ENCODE assay signal across 30 cellular contexts in the genomic region with DNA sequence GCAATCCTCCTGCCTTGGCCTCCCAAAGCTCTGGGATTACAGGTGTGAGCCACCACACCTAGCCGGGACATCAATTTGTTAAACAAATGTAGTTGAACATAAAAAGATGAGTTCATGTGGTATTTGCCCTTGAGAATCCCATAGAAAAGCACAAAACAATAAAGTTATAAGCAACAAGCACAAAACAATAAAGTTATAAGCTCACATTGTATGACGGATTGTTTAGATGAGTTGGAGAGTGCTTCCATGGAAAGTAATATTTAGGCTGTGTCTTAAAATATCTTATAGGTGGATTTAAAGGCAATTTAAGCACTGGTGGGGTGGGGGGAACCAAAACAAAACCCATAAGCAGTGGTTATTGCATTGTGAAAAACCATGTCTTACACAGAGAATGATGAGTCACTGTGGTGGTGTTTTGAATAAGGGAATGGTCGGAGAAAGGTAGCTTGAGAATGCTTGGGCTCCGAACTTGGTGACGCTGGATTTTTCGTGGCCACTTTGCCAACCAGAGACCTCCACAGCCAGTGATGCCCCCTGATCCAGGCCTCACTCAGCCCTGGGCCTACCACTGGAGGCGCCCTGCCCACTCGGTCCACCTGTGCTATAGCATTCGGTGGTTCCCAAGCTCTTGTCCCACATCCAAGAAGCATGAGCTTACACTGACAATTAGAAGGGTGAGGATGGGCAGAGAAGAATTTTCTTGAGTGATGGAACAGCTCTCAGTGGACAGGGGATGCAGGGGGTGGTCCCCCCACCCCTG.
DNase-seq lines count a peak whose midpoint lies in the region; ATAC-seq, FAIRE-seq and TF ChIP-seq lines count a peak whose summit lies in the region.
"Had no signal": no experiment of that assay in that cellular context is flagged by ENCODE, and none has a peak within 500 bp of the region (broad histone marks: within the 10 kb centered on the region; RNA-seq: fewer than 3 reads in every experiment).

No MANE protein-coding gene starts in this region.

- no peaks in the 10 kb centered on the region for H3K27me3 Mint-ChIP-seq in astrocyte (ENCODE audit: low read depth, unreplicated experiment)
- H3K27me3 Mint-ChIP-seq in CD14-positive monocyte (ENCODE audit: low read depth in 3 of 3), result no peaks in the 10 kb centered on the region
- H3K27me3 Mint-ChIP-seq: stimulated activated naive CD8-positive, alpha-beta T cell treated with anti-CD3 and anti-CD28 coated beads, Interleukin-15, Interleukin-2, amounts not matched to agents 100 ng/mL and 50 ng/mL, for 24 hours; T-helper 17 cell had no signal

- POLR2A ChIA-PET in A673 (lab: Charles Lee; ENCODE audit: low non-redundant PET) (no interaction called here), IMR-90 (lab: Charles Lee; ENCODE audit: unreplicated experiment) (no interaction called here)

- no peak overlapping the region for H2BK5ac ChIP-seq in IMR-90 (ENCODE audit: low read depth, low read length, poor library complexity, severe bottlenecking)

- no peak overlapping the region for H3K4me3 ChIP-seq in A673 (ENCODE audit: low read depth, low read length, poor library complexity, severe bottlenecking)
- H3K4me3 ChIP-seq in IMR-90 (ENCODE audit: insufficient read depth, low read depth, low read length), result no peak overlapping the region
- H3K4me3 ChIP-seq in astrocyte (ENCODE audit: insufficient read depth, low read depth, low read length), result no peak overlapping the region
- no peak overlapping the region for H3K4me3 ChIP-seq in dorsolateral prefrontal cortex
- no peak overlapping the region for H3K4me3 ChIP-seq in prostate gland
- H3K4me3 ChIP-seq: BLaER1 treated with 17β-estradiol and CSF1 and Interleukin-3, amounts not matched to agents 10 nM and 100 nM; cardiac muscle cell; colonic mucosa; smooth muscle cell; thoracic aorta; uterus had no signal

- 0 out of 2 replicates have a peak, but pooled peaks cover 3% of the 10 kb centered on the region for H3K9me1 ChIP-seq in IMR-90 (ENCODE audit: insufficient read depth, low read length)

- no peak for TF ChIP-seq RAD21 in IMR-90 (IDR thresholded peaks at IDR 0.05; ENCODE audit: low read length)

- no peak for ATAC-seq in IMR-90 (ENCODE audit: low read depth)
- ATAC-seq: left colon, T-helper 17 cell had no signal

- no peak for FAIRE-seq in astrocyte (lab: Jason Lieb, UNC)
- FAIRE-seq: GM12892 had no signal

- peak overlapping the region; percentile 24; the same call in 1 of the 2 replicates for H2AK5ac ChIP-seq in IMR-90 (ENCODE audit: low read depth, low read length)

- dilution Hi-C loops in IMR-90 (cut with HindIII; ENCODE audit: low sequenced_read_pairs, unreplicated experiment), result no loop called here

- H2BK20ac ChIP-seq in IMR-90 (ENCODE audit: low read depth, low read length), result no peak overlapping the region

- H3K36me3 ChIP-seq in A673 (ENCODE audit: insufficient read depth, low read length, poor library complexity, severe bottlenecking) (no peaks in the 10 kb centered on the region), IMR-90 (ENCODE audit: control insufficient read depth, insufficient read depth, low read length) (no peaks in the 10 kb centered on the region), astrocyte (ENCODE audit: insufficient read depth, low read length) (no peaks in the 10 kb centered on the region), prostate gland (no peaks in the 10 kb centered on the region)
- H3K36me3 ChIP-seq: cardiac muscle cell, colonic mucosa, thoracic aorta, uterus had no signal

- no peak overlapping the region for H2BK15ac ChIP-seq in IMR-90 (ENCODE audit: low read depth, low read length)

- TF ChIP-seq POLR2A in IMR-90 (IDR thresholded peaks at IDR 0.05; ENCODE audit: low read depth, low read length), result no peak
- no peak for TF ChIP-seq POLR2A in prostate gland (IDR thresholded peaks at IDR 0.05)

- H3K9ac ChIP-seq in IMR-90 (ENCODE audit: low read depth, low read length) (no peak overlapping the region), astrocyte (ENCODE audit: low read length) (no peak overlapping the region)
- H3K9ac ChIP-seq: BLaER1 treated with 17β-estradiol and CSF1 and Interleukin-3, amounts not matched to agents 10 nM and 100 nM had no signal

- H3K36me3 Mint-ChIP-seq in astrocyte (ENCODE audit: low read depth, unreplicated experiment) (no peaks in the 10 kb centered on the region), CD14-positive monocyte (peaks cover 8% of the 10 kb centered on the region in 2 donors)

- BruUV-seq in A673 (replicated peaks; lab: Mats Ljungman, UMichigan) (no TSS peak), IMR-90 (replicated peaks; lab: Mats Ljungman, UMichigan) (no TSS peak)

- no peak overlapping the region for H3K23ac ChIP-seq in IMR-90 (ENCODE audit: low read depth, low read length)

- H2AFZ ChIP-seq in IMR-90 (replicated peaks; ENCODE audit: low read length, poor library complexity) (no peak overlapping the region), astrocyte (ENCODE audit: low read depth, low read length) (no peak overlapping the region)

- intact Hi-C loops in A673 (cut with micrococcal nuclease; ENCODE audit: unreplicated experiment), result no loop called here
- intact Hi-C loops in IMR-90 (cut with micrococcal nuclease), result no loop called here
- intact Hi-C loops in CD14-positive monocyte (cut with micrococcal nuclease), result no loop called here
- intact Hi-C loops in dorsolateral prefrontal cortex (cut with DNase I), result no loop called here
- intact Hi-C loops in posterior cingulate gyrus (cut with DNase I), result loop anchor here (5.0 kb wide), 1 partner anchor 797 kb away; no protein-coding TSS in a partner anchor
- intact Hi-C loops in prostate gland (cut with DNase I), result no loop called here

- H3K9me3 ChIP-seq in A673 (ENCODE audit: low read depth, low read length, poor library complexity, severe bottlenecking) (no peaks in the 10 kb centered on the region), IMR-90 (ENCODE audit: control insufficient read depth, insufficient read depth, low read length) (no peaks in the 10 kb centered on the region), astrocyte (ENCODE audit: insufficient read depth, low read depth, low read length) (no peaks in the 10 kb centered on the region), prostate gland (no peaks in the 10 kb centered on the region)
- H3K9me3 ChIP-seq: BLaER1 treated with 17β-estradiol and CSF1 and Interleukin-3, amounts not matched to agents 10 nM and 100 nM; colonic mucosa; thoracic aorta; uterus had no signal

- H3K4me2 ChIP-seq in IMR-90 (ENCODE audit: low read depth, low read length) (no peak overlapping the region), astrocyte (ENCODE audit: low read length) (no peak overlapping the region)
- H3K4me2 ChIP-seq: BLaER1 treated with 17β-estradiol and CSF1 and Interleukin-3, amounts not matched to agents 10 nM and 100 nM; smooth muscle cell had no signal

- no peaks in the 10 kb centered on the region for H3K79me1 ChIP-seq in IMR-90 (ENCODE audit: low read depth in 1 of 2, low read length in 2 of 2)

- H4K91ac ChIP-seq in IMR-90 (ENCODE audit: insufficient read depth, low read depth, low read length), result no peak overlapping the region

- WGBS in IMR-90 (ENCODE audit: extremely low coverage in 2 of 2, insufficient read length in 1 of 2), 2 experiments, result 100% methylated on average over 2 of the region's 9 CpGs; no CpG with 5 or more reads in 1 of the 2 experiments
- WGBS in prostate gland, result 98% methylated on average over 9 of the region's 9 CpGs

- no peaks in the 10 kb centered on the region for H3K27me3 ChIP-seq in A673 (replicated peaks; ENCODE audit: insufficient read depth, low read depth, low read length, poor library complexity)
- no peaks in the 10 kb centered on the region for H3K27me3 ChIP-seq in IMR-90 (ENCODE audit: control insufficient read depth, insufficient read depth, low read length)
- no peaks in the 10 kb centered on the region for H3K27me3 ChIP-seq in astrocyte (ENCODE audit: insufficient read depth, low read length)
- H3K27me3 ChIP-seq in dorsolateral prefrontal cortex, result no peaks in the 10 kb centered on the region
- no peaks in the 10 kb centered on the region for H3K27me3 ChIP-seq in prostate gland (replicated peaks; ENCODE audit: insufficient read depth)
- H3K27me3 ChIP-seq: BLaER1 treated with 17β-estradiol and CSF1 and Interleukin-3, amounts not matched to agents 10 nM and 100 nM; cardiac muscle cell; colonic mucosa; uterus had no signal

- H3K27ac ChIP-seq in A673 (ENCODE audit: low read depth, low read length, poor library complexity, severe bottlenecking) (peak overlapping the region; percentile 12), IMR-90 (ENCODE audit: insufficient read depth, low read length) (no peak overlapping the region), astrocyte (ENCODE audit: low read depth, low read length) (no peak overlapping the region), dorsolateral prefrontal cortex (no peak overlapping the region), prostate gland (no peak overlapping the region)
- H3K27ac ChIP-seq: BLaER1 treated with 17β-estradiol and CSF1 and Interleukin-3, amounts not matched to agents 10 nM and 100 nM; cardiac muscle cell; colonic mucosa; thoracic aorta; uterus had no signal

- in situ Hi-C loops in IMR-90 (cut with MboI; ENCODE audit: low sequenced_read_pairs), result no loop called here

- no peak overlapping the region for H2BK120ac ChIP-seq in IMR-90 (ENCODE audit: low read depth, low read length)

- no peak overlapping the region for H3K4me3 Mint-ChIP-seq in astrocyte (ENCODE audit: unreplicated experiment)
- H3K4me3 Mint-ChIP-seq in CD14-positive monocyte, result no peak overlapping the region
- H3K4me3 Mint-ChIP-seq: immature natural killer cell; nephron; stimulated activated naive CD8-positive, alpha-beta T cell treated with anti-CD3 and anti-CD28 coated beads, Interleukin-15, Interleukin-2, amounts not matched to agents 100 ng/mL and 50 ng/mL, for 24 hours; T-helper 17 cell had no signal

- no peak overlapping the region for H3K14ac ChIP-seq in IMR-90 (replicated peaks; ENCODE audit: low read depth, low read length)

- no peaks in the 10 kb centered on the region for H3K9me3 Mint-ChIP-seq in astrocyte (ENCODE audit: unreplicated experiment)
- no peaks in the 10 kb centered on the region for H3K9me3 Mint-ChIP-seq in CD14-positive monocyte
- H3K9me3 Mint-ChIP-seq: activated naive CD4-positive, alpha-beta T cell treated with anti-CD3 and anti-CD28 coated beads, Interleukin-2, amount 50 U/mL, for 72 hours; activated T-helper 2 cell treated with anti-CD3 and anti-CD28 coated beads, Interferon-gamma antibody, Interleukin-2, Interleukin-4, amounts not matched to agents 10 μg/mL and 5 μg/mL and 100 μg/mL, durations not matched to agents 14 hours and 24 hours and 36 hours; immature natural killer cell; nephron; stimulated activated naive CD8-positive, alpha-beta T cell treated with anti-CD3 and anti-CD28 coated beads, Interleukin-15, Interleukin-2, amounts not matched to agents 100 ng/mL and 50 ng/mL, for 24 hours had no signal

- H3K4me1 ChIP-seq in A673 (ENCODE audit: insufficient read depth, low read length, poor library complexity, severe bottlenecking), result peaks cover 20% of the 10 kb centered on the region
- H3K4me1 ChIP-seq in IMR-90 (ENCODE audit: control insufficient read depth, insufficient read depth, low read length), result no peaks in the 10 kb centered on the region; the same call in 1 of the 2 replicates
- H3K4me1 ChIP-seq in astrocyte (ENCODE audit: insufficient read depth, low read length), result peaks cover 4% of the 10 kb centered on the region
- no peaks in the 10 kb centered on the region for H3K4me1 ChIP-seq in prostate gland (replicated peaks)
- H3K4me1 ChIP-seq: BLaER1 treated with 17β-estradiol and CSF1 and Interleukin-3, amounts not matched to agents 10 nM and 100 nM; colonic mucosa; uterus had no signal

- TF ChIP-seq CTCF in A673 (conservative IDR thresholded peaks at IDR 0.05; ENCODE audit: low read depth, low read length) (no peak), IMR-90 (conservative IDR thresholded peaks at IDR 0.05; ENCODE audit: low read depth, low read length) (no peak), astrocyte (IDR thresholded peaks at IDR 0.05; ENCODE audit: insufficient read depth, low read depth, low read length) (no peak), CD14-positive monocyte (IDR thresholded peaks at IDR 0.05) (no peak), dorsolateral prefrontal cortex (IDR thresholded peaks at IDR 0.05 in 54 of 56, conservative IDR thresholded peaks at IDR 0.05 in 2 of 56; ENCODE audit: low read depth in 1 of 56, partially characterized antibody in 56 of 56) (no peak), prostate gland (IDR thresholded peaks at IDR 0.05) (no peak)

- no peaks in the 10 kb centered on the region for H3K79me2 ChIP-seq in astrocyte (ENCODE audit: insufficient read depth, low read length)

- H4K20me1 ChIP-seq in IMR-90 (ENCODE audit: insufficient read depth, low read length), result no peaks in the 10 kb centered on the region
- H4K20me1 ChIP-seq in astrocyte (ENCODE audit: insufficient read depth, low read length), result no peaks in the 10 kb centered on the region
- H4K20me1 ChIP-seq: BLaER1 treated with 17β-estradiol and CSF1 and Interleukin-3, amounts not matched to agents 10 nM and 100 nM had no signal

- no peak overlapping the region for H3K4ac ChIP-seq in IMR-90 (ENCODE audit: low read depth, low read length)

- H3K4me1 Mint-ChIP-seq in astrocyte (ENCODE audit: low read depth, unreplicated experiment) (peaks cover 10% of the 10 kb centered on the region), CD14-positive monocyte (no peaks in the 10 kb centered on the region)
- H3K4me1 Mint-ChIP-seq: immature natural killer cell, T-helper 17 cell had no signal

- no peak for DNase-seq in A673 (ENCODE audit: low spot score)
- DNase-seq in IMR-90, result no peak
- peak; percentile 38 for DNase-seq in astrocyte (ENCODE audit: low read depth)
- DNase-seq in iris pigment epithelial cell (ENCODE audit: low read depth), result peak; percentile 30
- no peak for DNase-seq in CD14-positive monocyte (ENCODE audit: low spot score)
- no peak for DNase-seq in dorsolateral prefrontal cortex
- no peak for DNase-seq in posterior cingulate gyrus
- DNase-seq in prostate gland (ENCODE audit: low spot score), result no peak
- DNase-seq: colonic mucosa; DMS153; effector memory CD4-positive, alpha-beta T cell; hypothalamus; immature natural killer cell; KG1; left colon; MM.1S; NCI-H1436 treated with DMSO at 0.1 percent for 48 hours; NCI-H345; Right ventricle myocardium superior; T-helper 17 cell; uterus had no signal

- peak overlapping the region; percentile 18 for H2AK9ac ChIP-seq in IMR-90 (replicated peaks; ENCODE audit: low read depth, low read length, poor library complexity)

- CTCF ChIA-PET in A673 (lab: Charles Lee), result no interaction called here
- CTCF ChIA-PET in IMR-90 (lab: Yijun Ruan, JAX), result interaction anchor here (1.4 kb wide), 1 partner anchor 11 kb away, joined by 3 read pairs; no protein-coding TSS in a partner anchor

- H3K18ac ChIP-seq in IMR-90 (ENCODE audit: low read depth, low read length), result no peak overlapping the region

- no peak overlapping the region for H4K5ac ChIP-seq in IMR-90 (ENCODE audit: low read depth, low read length)

- H3K27ac Mint-ChIP-seq in astrocyte (ENCODE audit: unreplicated experiment) (no peak overlapping the region), CD14-positive monocyte (no peak overlapping the region)
- H3K27ac Mint-ChIP-seq: activated T-helper 2 cell treated with anti-CD3 and anti-CD28 coated beads, Interferon-gamma antibody, Interleukin-2, Interleukin-4, amounts not matched to agents 10 μg/mL and 5 μg/mL and 100 μg/mL, durations not matched to agents 14 hours and 24 hours and 36 hours; immature natural killer cell; stimulated activated naive CD8-positive, alpha-beta T cell treated with anti-CD3 and anti-CD28 coated beads, Interleukin-15, Interleukin-2, amounts not matched to agents 100 ng/mL and 50 ng/mL, for 24 hours; T-helper 17 cell had no signal

- H3K56ac ChIP-seq in IMR-90 (ENCODE audit: extremely low read depth, insufficient read depth, low read length), result no peak overlapping the region

- no peak overlapping the region for H4K8ac ChIP-seq in IMR-90 (ENCODE audit: low read depth in 2 of 2, low read length in 2 of 2)

Comparison
In these comparisons a context has a peak if more than half of its experiments do, and no peak if none do; other contexts are left out.
1. DNase-seq: peak in astrocyte (single experiment) and iris pigment epithelial cell (single experiment); none in A673 (single experiment), IMR-90 (single experiment), CD14-positive monocyte (single experiment), dorsolateral prefrontal cortex (0 of 10), posterior cingulate gyrus (0 of 10) and prostate gland (single experiment).